Comparison of ENCODE assay signal across 21 cellular contexts in genomic region chr17:70173646-70174045, GRCh38. TPM values are rescaled to one million over a fixed set of nuclear protein-coding genes. Genes with fewer than 3 reads are reported as not detected.
DNase-seq lines count a peak whose midpoint lies in the region; FAIRE-seq and TF ChIP-seq lines count a peak whose summit lies in the region.
"Had no signal": no experiment of that assay in that cellular context is flagged by ENCODE, and none has a peak within 500 bp of the region (broad histone marks: within the 10 kb centered on the region; RNA-seq: fewer than 3 reads in every experiment).

No MANE protein-coding gene starts in this region.

- TF ChIP-seq CTCF in dorsolateral prefrontal cortex (IDR thresholded peaks at IDR 0.05 in 54 of 56, conservative IDR thresholded peaks at IDR 0.05 in 2 of 56; ENCODE audit: low read depth in 1 of 56, partially characterized antibody in 56 of 56) (no peak), MCF 10A (IDR thresholded peaks at IDR 0.05; ENCODE audit: unreplicated experiment) (no peak), PC-9 (conservative IDR thresholded peaks at IDR 0.05) (no peak)

- H3K4me1 Mint-ChIP-seq in MCF 10A (ENCODE audit: insufficient read depth, unreplicated experiment) = peaks cover 29% of the 10 kb centered on the region

- H3K4me3 ChIP-seq in dorsolateral prefrontal cortex = peak overlapping the region in 58 of 59 donors; percentile 5 to 96 (median 83)
- no peak overlapping the region for H3K4me3 ChIP-seq in mesenchymal stem cell (ENCODE audit: insufficient read depth in 1 of 2, low read depth in 1 of 2, low read length in 2 of 2)
- H3K4me3 ChIP-seq in small intestine (ENCODE audit: low read depth in 1 of 2, low read length in 2 of 2) = no peak overlapping the region
- H3K4me3 ChIP-seq in PC-9 = no peak overlapping the region
- H3K4me3 ChIP-seq: A549, Peyer's patch had no signal

- H3K18ac ChIP-seq in mesenchymal stem cell (ENCODE audit: low read depth in 1 of 2, low read length in 2 of 2) = no peak overlapping the region

- H3K23ac ChIP-seq in mesenchymal stem cell (ENCODE audit: low read length in 2 of 2) = no peak overlapping the region

- CTCF ChIA-PET in MCF 10A (lab: Yijun Ruan, JAX) = interaction anchor here (0.6 kb wide), 1 partner anchor 378 kb away, joined by 3 read pairs; no protein-coding TSS in a partner anchor
- CTCF ChIA-PET in PC-9 (lab: Charles Lee) = no interaction called here

- no peak overlapping the region for H3K4ac ChIP-seq in mesenchymal stem cell (ENCODE audit: low read depth in 1 of 2, low read length in 2 of 2)

- 0 out of 2 replicates have a peak, but pooled peaks cover 5% of the 10 kb centered on the region for H3F3A ChIP-seq in PC-9 (ENCODE audit: insufficient read depth, low read depth)

- H3K27me3 ChIP-seq in dorsolateral prefrontal cortex (no peaks in the 10 kb centered on the region), mesenchymal stem cell (ENCODE audit: control insufficient read depth in 1 of 2, insufficient read depth in 1 of 2, low read length in 2 of 2) (no peaks in the 10 kb centered on the region), small intestine (ENCODE audit: control insufficient read depth in 2 of 2, insufficient read depth in 2 of 2, low read length in 2 of 2) (no peaks in the 10 kb centered on the region), PC-9 (ENCODE audit: insufficient read depth, low read depth) (peaks cover 11% of the 10 kb centered on the region; the same call in 1 of the 2 replicates)
- H3K27me3 ChIP-seq: Peyer's patch had no signal

- no peak overlapping the region for H3K27ac Mint-ChIP-seq in MCF 10A (ENCODE audit: low read depth, unreplicated experiment)
- H3K27ac Mint-ChIP-seq: CD4-positive, alpha-beta T cell had no signal

- peak overlapping the region in 35 of 59 donors; percentile 2 to 99 (median 38) for H3K27ac ChIP-seq in dorsolateral prefrontal cortex
- H3K27ac ChIP-seq in mesenchymal stem cell (ENCODE audit: low read length, poor library complexity, severe bottlenecking) = no peak overlapping the region
- no peak overlapping the region for H3K27ac ChIP-seq in small intestine (ENCODE audit: low read depth in 1 of 2, low read length in 1 of 2)
- no peak overlapping the region for H3K27ac ChIP-seq in PC-9
- H3K27ac ChIP-seq: A549, Peyer's patch had no signal

- H3K9me3 ChIP-seq in mesenchymal stem cell (ENCODE audit: control insufficient read depth, low read length) = no peaks in the 10 kb centered on the region
- H3K9me3 ChIP-seq in small intestine (ENCODE audit: control insufficient read depth, low read depth) = no peaks in the 10 kb centered on the region
- H3K9me3 ChIP-seq in PC-9 (ENCODE audit: insufficient read depth, low read depth) = no peaks in the 10 kb centered on the region
- H3K9me3 ChIP-seq: A549, Peyer's patch had no signal

- intact Hi-C loops in dorsolateral prefrontal cortex (cut with DNase I) (loop anchor here in 1 of 2 donors (10.0 kb wide), 1 partner anchor 321 kb away; no protein-coding TSS in a partner anchor), MCF 10A (cut with micrococcal nuclease) (no loop called here), posterior cingulate gyrus (cut with DNase I) (loop anchor here (5.0 kb wide), 1 partner anchor 379 kb away; no protein-coding TSS in a partner anchor), PC-9 (cut with micrococcal nuclease; ENCODE audit: unreplicated experiment) (no loop called here)

- no peak overlapping the region for H4K91ac ChIP-seq in mesenchymal stem cell (ENCODE audit: low read length)

- BruUV-seq in MCF 10A (replicated peaks; lab: Mats Ljungman, UMichigan) (no TSS peak), PC-9 (replicated peaks; lab: Mats Ljungman, UMichigan) (no TSS peak)

- no peak overlapping the region for H3K14ac ChIP-seq in mesenchymal stem cell (ENCODE audit: low read length in 2 of 2)

- no peak overlapping the region for H2BK15ac ChIP-seq in mesenchymal stem cell (ENCODE audit: low read depth, poor library complexity, severe bottlenecking)

- H2BK12ac ChIP-seq in mesenchymal stem cell (ENCODE audit: low read length in 2 of 2) = no peak overlapping the region

- H3K36me3 ChIP-seq in mesenchymal stem cell (ENCODE audit: control insufficient read depth in 1 of 2, insufficient read depth in 2 of 2, low read depth in 1 of 2, low read length in 2 of 2) (peaks cover 17 to 27% of the 10 kb centered on the region in 2 experiments), small intestine (ENCODE audit: control insufficient read depth in 2 of 2, insufficient read depth in 2 of 2, low read length in 2 of 2) (no peaks in the 10 kb centered on the region), PC-9 (ENCODE audit: low read depth) (no peaks in the 10 kb centered on the region)

- no peak overlapping the region for H3K9ac ChIP-seq in mesenchymal stem cell (ENCODE audit: low read length)

- no peaks in the 10 kb centered on the region for H3K9me3 Mint-ChIP-seq in MCF 10A (ENCODE audit: unreplicated experiment)
- H3K9me3 Mint-ChIP-seq: CD4-positive, alpha-beta T cell had no signal

- 72% methylated on average over 4 of the region's 4 CpGs for WGBS in mesenchymal stem cell
- WGBS in small intestine, 3 donors = 12 to 46% (median 29%) methylated on average over 4 of the region's 4 CpGs

- H3K4me3 Mint-ChIP-seq in MCF 10A (ENCODE audit: unreplicated experiment) = no peak overlapping the region
- H3K4me3 Mint-ChIP-seq: CD4-positive, alpha-beta T cell had no signal

- H3K4me1 ChIP-seq in mesenchymal stem cell (ENCODE audit: control insufficient read depth, insufficient read depth, low read depth, low read length) (peaks cover 2% of the 10 kb centered on the region), small intestine (ENCODE audit: control insufficient read depth in 2 of 2, insufficient read depth in 1 of 2, low read depth in 1 of 2, low read length in 1 of 2) (no peaks in the 10 kb centered on the region), PC-9 (replicated peaks; ENCODE audit: insufficient read depth) (peaks cover 15% of the 10 kb centered on the region)

- DNase-seq in NCI-H748 (lab: John Stamatoyannopoulos, UW; ENCODE audit: unreplicated experiment) (peak; percentile 29), NCI-H748 treated with DMSO at 0.1 percent for 48 hours (lab: John Stamatoyannopoulos, UW) (no peak), dorsolateral prefrontal cortex (no peak), mesenchymal stem cell (no peak), small intestine (peak; percentile 51), MCF 10A (ENCODE audit: unreplicated experiment) (no peak), posterior cingulate gyrus (no peak), PC-9 (no peak)
- DNase-seq: CD4-positive, alpha-beta T cell; DMS79 treated with DMSO at 0.1 percent for 48 hours; IMR-90; Kasumi-1; NCI-H2081 treated with DMSO at 0.1 percent for 48 hours; NCI-H446; NCI-H82; Peyer's patch; SHP77 treated with DMSO at 0.1 percent for 48 hours had no signal

- H4K8ac ChIP-seq in mesenchymal stem cell (ENCODE audit: low read length) = no peak overlapping the region

- H2BK5ac ChIP-seq in mesenchymal stem cell (ENCODE audit: low read depth, low read length, poor library complexity, severe bottlenecking) = no peak overlapping the region

- H2AK5ac ChIP-seq in mesenchymal stem cell (ENCODE audit: low read length, severe bottlenecking) = peak overlapping the region; percentile 28

- peaks cover 8% of the 10 kb centered on the region for H3K79me1 ChIP-seq in mesenchymal stem cell (replicated peaks; ENCODE audit: low read length, poor library complexity, severe bottlenecking)

- peaks cover 9% of the 10 kb centered on the region for H3K36me3 Mint-ChIP-seq in MCF 10A (ENCODE audit: insufficient read depth, unreplicated experiment)

- FAIRE-seq in small intestine (lab: Jason Lieb, UNC) = no peak
- FAIRE-seq: A549, G401.6, GM12892, GM19239 had no signal

- H4K20me1 ChIP-seq in PC-9 (ENCODE audit: insufficient read depth) = no peaks in the 10 kb centered on the region

- no peak overlapping the region for H2BK120ac ChIP-seq in mesenchymal stem cell (ENCODE audit: low read depth, low read length)

- H3K27me3 Mint-ChIP-seq in MCF 10A (ENCODE audit: insufficient read depth, unreplicated experiment) = no peaks in the 10 kb centered on the region

- no peak overlapping the region for H3K4me2 ChIP-seq in mesenchymal stem cell (ENCODE audit: low read length, poor library complexity, severe bottlenecking)
- H3K4me2 ChIP-seq in PC-9 = no peak overlapping the region
- H3K4me2 ChIP-seq: A549 had no signal

- H2AFZ ChIP-seq in mesenchymal stem cell (ENCODE audit: low read depth, low read length) (no peak overlapping the region), PC-9 (no peak overlapping the region)

- H3K9me2 ChIP-seq in PC-9 (ENCODE audit: insufficient read depth) = no peaks in the 10 kb centered on the region

- POLR2A ChIA-PET in MCF 10A (lab: Yijun Ruan, JAX) (interaction anchor here (0.8 kb wide), 1 partner anchor 228 kb away, joined by 3 read pairs; no protein-coding TSS in a partner anchor), PC-9 (lab: Charles Lee; ENCODE audit: unreplicated experiment) (no interaction called here)

- H3K79me2 ChIP-seq in PC-9 (ENCODE audit: low read depth) = no peaks in the 10 kb centered on the region

RNA-seq across cellular contexts. Expression of gene KCNJ2, which starts 4.3 kb away (rescaled TPM):
- total RNA-seq in dorsolateral prefrontal cortex = 10 to 100 TPM in 119 of 120 experiments, 1 to 10 TPM in 1; 7.8 to 66.9 (median 21.8) TPM
- polyA plus RNA-seq in mesenchymal stem cell (2013, experiment 1 of 2) = 1.5 TPM
- polyA plus RNA-seq in mesenchymal stem cell (2013, experiment 2 of 2) = 1.6 TPM
- polyA plus RNA-seq in small intestine = 1 to 10 TPM in 1 of 3 donors, under 1 TPM in 2; 0.27 to 1.6 (median 0.45) TPM
- 0.19 and 0.54 TPM in 2 replicates for total RNA-seq in MCF 10A (2022)
- not detected in 2 replicates for total RNA-seq in PC-9 (2021)
- total RNA-seq: CD4-positive, alpha-beta T cell had no signal

Comparison
In these comparisons a context has a peak if more than half of its experiments do, and no peak if none do; other contexts are left out.
1. DNase-seq: peak in NCI-H748 (single experiment) and small intestine (single experiment); none in NCI-H748 treated with DMSO at 0.1 percent for 48 hours (single experiment), dorsolateral prefrontal cortex (0 of 10), mesenchymal stem cell (single experiment), MCF 10A (single experiment), posterior cingulate gyrus (0 of 10) and PC-9 (0 of 2).
2. H3K27ac ChIP-seq: peak in dorsolateral prefrontal cortex (35 of 59); none in mesenchymal stem cell (single experiment), small intestine (0 of 2) and PC-9 (single experiment).
3. H3K4me3 ChIP-seq: peak in dorsolateral prefrontal cortex (58 of 59); none in mesenchymal stem cell (0 of 2), small intestine (0 of 2) and PC-9 (single experiment).